Comparison of ENCODE assay signal across 1 cellular context in the genomic region with DNA sequence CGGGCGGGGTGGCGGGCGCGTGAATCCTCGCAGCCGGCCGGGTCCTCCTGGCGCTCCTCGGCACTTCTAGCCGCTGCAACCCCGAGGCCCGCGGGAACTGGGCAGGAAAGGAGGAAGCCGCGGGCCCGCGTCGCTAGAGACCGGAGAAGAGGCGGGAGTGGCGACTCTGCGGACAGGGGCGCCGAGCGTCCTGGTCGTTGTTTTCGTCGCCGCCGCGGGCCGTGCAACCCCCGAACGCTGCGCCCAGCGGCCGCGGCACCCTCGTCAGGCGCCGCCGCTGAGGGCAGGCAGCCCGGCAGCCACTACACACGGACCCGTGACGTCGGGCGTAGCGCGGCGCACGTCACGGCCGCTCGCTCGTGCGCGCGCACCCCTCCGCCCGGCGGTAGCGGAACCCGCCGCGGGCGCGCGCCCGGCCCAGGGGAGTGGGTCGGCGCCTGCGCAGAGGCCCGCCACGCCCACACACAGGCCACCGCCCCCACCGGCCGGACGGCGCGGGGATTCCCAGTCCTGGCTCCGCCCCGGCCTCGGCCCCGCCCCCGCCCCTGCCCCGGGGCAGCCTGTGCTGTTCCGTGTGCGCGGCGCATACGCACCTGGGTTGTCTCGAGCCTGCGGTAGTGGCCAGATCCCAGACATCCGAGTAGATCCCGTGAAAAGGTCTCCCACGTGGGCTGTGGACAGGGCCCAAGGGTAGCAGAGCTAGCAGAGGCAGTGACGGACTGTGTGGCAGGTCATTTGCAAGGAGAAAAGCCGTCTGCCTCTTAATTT.
TF ChIP-seq lines count a peak whose summit lies in the region.

MAP3K2 (minus strand) TSS at position 321 of the 768 bp plus-strand sequence. CDS start 44,846 bp downstream, outside the sequence.

TF ChIP-seq in K562, 482 proteins besides CTCF, POLR2A, EP300 and RAD21 (continued from another document and continues in another):
- TF ChIP-seq NR2F6 (CRISPR knock-in tag; IDR thresholded peaks at IDR 0.05) (no peak), NCOA2 (IDR thresholded peaks at IDR 0.05; ENCODE audit: partially characterized antibody in 2 of 2) (no peak), ZNF668 (CRISPR knock-in tag; IDR thresholded peaks at IDR 0.05) (no peak), NR4A1 (CRISPR knock-in tag; IDR thresholded peaks at IDR 0.05) (no peak), NR4A1 (tag; IDR thresholded peaks at IDR 0.05) (no peak), CEBPB (tag; IDR thresholded peaks at IDR 0.05) (no peak), ZNF584 (CRISPR knock-in tag; IDR thresholded peaks at IDR 0.05; ENCODE audit: low read depth) (no peak), KLF6 (CRISPR knock-in tag; IDR thresholded peaks at IDR 0.05; ENCODE audit: borderline replicate concordance) (no peak), ZFPM2 (CRISPR knock-in tag; IDR thresholded peaks at IDR 0.05) (no peak), ZC3H8 (IDR thresholded peaks at IDR 0.05) (no peak), CLOCK (CRISPR knock-in tag; IDR thresholded peaks at IDR 0.05; ENCODE audit: borderline replicate concordance) (no peak), ELF1 (tag; IDR thresholded peaks at IDR 0.05) (no peak), RERE (CRISPR knock-in tag; IDR thresholded peaks at IDR 0.05; ENCODE audit: borderline replicate concordance) (no peak), HBP1 (CRISPR knock-in tag; IDR thresholded peaks at IDR 0.05) (no peak), RBFOX2 (IDR thresholded peaks at IDR 0.05; ENCODE audit: low read depth, low read length) (peak; percentile 83), JUND (IDR thresholded peaks at IDR 0.05; ENCODE audit: borderline replicate concordance, low read depth, low read length) (0 out of 2 replicates have a peak, but pooled peaks have one; percentile 10), JUND (tag; IDR thresholded peaks at IDR 0.05; ENCODE audit: borderline replicate concordance, low read depth, low read length) (no peak), RFX1 (IDR thresholded peaks at IDR 0.05) (no peak), TCF3 (CRISPR knock-in tag; IDR thresholded peaks at IDR 0.05) (no peak; the same call in 1 of the 2 replicates), CTBP1 (IDR thresholded peaks at IDR 0.05; ENCODE audit: borderline replicate concordance) (peak; percentile 91), PYGO2 (tag; IDR thresholded peaks at IDR 0.05) (no peak), RBM39 (optimal IDR thresholded peaks at IDR 0.05; ENCODE audit: low read depth, low read length) (no peak), BHLHE40 (IDR thresholded peaks at IDR 0.05; ENCODE audit: low read length) (peak; percentile 55), HMG20A (CRISPR knock-in tag; conservative IDR thresholded peaks at IDR 0.05) (no peak), GATAD2A (IDR thresholded peaks at IDR 0.05) (no peak), ZNF239 (CRISPR knock-in tag; IDR thresholded peaks at IDR 0.05) (no peak), MAFF (IDR thresholded peaks at IDR 0.05; ENCODE audit: low read length) (no peak), JUN (IDR thresholded peaks at IDR 0.05; ENCODE audit: borderline replicate concordance, low read depth, low read length) (no peak), JUN (CRISPR knock-in tag; IDR thresholded peaks at IDR 0.05; ENCODE audit: borderline replicate concordance) (no peak), SMARCA5 (IDR thresholded peaks at IDR 0.05) (no peak), ZNF589 (CRISPR knock-in tag; IDR thresholded peaks at IDR 0.05; ENCODE audit: low read depth) (0 out of 2 replicates have a peak, but pooled peaks have one; percentile 14), ZNF134 (CRISPR knock-in tag; conservative IDR thresholded peaks at IDR 0.05) (no peak), KLF10 (CRISPR knock-in tag; IDR thresholded peaks at IDR 0.05) (no peak), ZNF830 (CRISPR knock-in tag; IDR thresholded peaks at IDR 0.05) (no peak)
- TF ChIP-seq, protein P1, sequence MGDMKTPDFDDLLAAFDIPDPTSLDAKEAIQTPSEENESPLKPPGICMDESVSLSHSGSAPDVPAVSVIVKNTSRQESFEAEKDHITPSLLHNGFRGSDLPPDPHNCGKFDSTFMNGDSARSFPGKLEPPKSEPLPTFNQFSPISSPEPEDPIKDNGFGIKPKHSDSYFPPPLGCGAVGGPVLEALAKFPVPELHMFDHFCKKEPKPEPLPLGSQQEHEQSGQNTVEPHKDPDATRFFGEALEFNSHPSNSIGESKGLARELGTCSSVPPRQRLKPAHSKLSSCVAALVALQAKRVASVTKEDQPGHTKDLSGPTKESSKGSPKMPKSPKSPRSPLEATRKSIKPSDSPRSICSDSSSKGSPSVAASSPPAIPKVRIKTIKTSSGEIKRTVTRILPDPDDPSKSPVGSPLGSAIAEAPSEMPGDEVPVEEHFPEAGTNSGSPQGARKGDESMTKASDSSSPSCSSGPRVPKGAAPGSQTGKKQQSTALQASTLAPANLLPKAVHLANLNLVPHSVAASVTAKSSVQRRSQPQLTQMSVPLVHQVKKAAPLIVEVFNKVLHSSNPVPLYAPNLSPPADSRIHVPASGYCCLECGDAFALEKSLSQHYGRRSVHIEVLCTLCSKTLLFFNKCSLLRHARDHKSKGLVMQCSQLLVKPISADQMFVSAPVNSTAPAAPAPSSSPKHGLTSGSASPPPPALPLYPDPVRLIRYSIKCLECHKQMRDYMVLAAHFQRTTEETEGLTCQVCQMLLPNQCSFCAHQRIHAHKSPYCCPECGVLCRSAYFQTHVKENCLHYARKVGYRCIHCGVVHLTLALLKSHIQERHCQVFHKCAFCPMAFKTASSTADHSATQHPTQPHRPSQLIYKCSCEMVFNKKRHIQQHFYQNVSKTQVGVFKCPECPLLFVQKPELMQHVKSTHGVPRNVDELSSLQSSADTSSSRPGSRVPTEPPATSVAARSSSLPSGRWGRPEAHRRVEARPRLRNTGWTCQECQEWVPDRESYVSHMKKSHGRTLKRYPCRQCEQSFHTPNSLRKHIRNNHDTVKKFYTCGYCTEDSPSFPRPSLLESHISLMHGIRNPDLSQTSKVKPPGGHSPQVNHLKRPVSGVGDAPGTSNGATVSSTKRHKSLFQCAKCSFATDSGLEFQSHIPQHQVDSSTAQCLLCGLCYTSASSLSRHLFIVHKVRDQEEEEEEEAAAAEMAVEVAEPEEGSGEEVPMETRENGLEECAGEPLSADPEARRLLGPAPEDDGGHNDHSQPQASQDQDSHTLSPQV (IDR thresholded peaks at IDR 0.05): no peak; the same call in 1 of the 2 replicates
- TF ChIP-seq, protein P2, sequence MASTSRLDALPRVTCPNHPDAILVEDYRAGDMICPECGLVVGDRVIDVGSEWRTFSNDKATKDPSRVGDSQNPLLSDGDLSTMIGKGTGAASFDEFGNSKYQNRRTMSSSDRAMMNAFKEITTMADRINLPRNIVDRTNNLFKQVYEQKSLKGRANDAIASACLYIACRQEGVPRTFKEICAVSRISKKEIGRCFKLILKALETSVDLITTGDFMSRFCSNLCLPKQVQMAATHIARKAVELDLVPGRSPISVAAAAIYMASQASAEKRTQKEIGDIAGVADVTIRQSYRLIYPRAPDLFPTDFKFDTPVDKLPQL (IDR thresholded peaks at IDR 0.05; ENCODE audit: extremely low read depth, insufficient read length): no peak
- TF ChIP-seq, protein P3, sequence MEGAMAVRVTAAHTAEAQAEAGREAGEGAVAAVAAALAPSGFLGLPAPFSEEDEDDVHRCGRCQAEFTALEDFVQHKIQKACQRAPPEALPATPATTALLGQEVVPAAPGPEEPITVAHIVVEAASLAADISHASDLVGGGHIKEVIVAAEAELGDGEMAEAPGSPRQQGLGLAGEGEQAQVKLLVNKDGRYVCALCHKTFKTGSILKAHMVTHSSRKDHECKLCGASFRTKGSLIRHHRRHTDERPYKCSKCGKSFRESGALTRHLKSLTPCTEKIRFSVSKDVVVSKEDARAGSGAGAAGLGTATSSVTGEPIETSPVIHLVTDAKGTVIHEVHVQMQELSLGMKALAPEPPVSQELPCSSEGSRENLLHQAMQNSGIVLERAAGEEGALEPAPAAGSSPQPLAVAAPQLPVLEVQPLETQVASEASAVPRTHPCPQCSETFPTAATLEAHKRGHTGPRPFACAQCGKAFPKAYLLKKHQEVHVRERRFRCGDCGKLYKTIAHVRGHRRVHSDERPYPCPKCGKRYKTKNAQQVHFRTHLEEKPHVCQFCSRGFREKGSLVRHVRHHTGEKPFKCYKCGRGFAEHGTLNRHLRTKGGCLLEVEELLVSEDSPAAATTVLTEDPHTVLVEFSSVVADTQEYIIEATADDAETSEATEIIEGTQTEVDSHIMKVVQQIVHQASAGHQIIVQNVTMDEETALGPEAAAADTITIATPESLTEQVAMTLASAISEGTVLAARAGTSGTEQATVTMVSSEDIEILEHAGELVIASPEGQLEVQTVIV (CRISPR knock-in tag; IDR thresholded peaks at IDR 0.05; ENCODE audit: borderline replicate concordance): no peak
- TF ChIP-seq, protein P4, sequence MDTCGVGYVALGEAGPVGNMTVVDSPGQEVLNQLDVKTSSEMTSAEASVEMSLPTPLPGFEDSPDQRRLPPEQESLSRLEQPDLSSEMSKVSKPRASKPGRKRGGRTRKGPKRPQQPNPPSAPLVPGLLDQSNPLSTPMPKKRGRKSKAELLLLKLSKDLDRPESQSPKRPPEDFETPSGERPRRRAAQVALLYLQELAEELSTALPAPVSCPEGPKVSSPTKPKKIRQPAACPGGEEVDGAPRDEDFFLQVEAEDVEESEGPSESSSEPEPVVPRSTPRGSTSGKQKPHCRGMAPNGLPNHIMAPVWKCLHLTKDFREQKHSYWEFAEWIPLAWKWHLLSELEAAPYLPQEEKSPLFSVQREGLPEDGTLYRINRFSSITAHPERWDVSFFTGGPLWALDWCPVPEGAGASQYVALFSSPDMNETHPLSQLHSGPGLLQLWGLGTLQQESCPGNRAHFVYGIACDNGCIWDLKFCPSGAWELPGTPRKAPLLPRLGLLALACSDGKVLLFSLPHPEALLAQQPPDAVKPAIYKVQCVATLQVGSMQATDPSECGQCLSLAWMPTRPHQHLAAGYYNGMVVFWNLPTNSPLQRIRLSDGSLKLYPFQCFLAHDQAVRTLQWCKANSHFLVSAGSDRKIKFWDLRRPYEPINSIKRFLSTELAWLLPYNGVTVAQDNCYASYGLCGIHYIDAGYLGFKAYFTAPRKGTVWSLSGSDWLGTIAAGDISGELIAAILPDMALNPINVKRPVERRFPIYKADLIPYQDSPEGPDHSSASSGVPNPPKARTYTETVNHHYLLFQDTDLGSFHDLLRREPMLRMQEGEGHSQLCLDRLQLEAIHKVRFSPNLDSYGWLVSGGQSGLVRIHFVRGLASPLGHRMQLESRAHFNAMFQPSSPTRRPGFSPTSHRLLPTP (IDR thresholded peaks at IDR 0.05; ENCODE audit: borderline replicate concordance, extremely low read depth, insufficient read length): no peak
